ENCODE assay signal across 1 cellular context in genomic region chr17:18721775-18722547, GRCh38.
TF ChIP-seq lines count a peak whose summit lies in the region.
"Not testable (repeated sequence)": the region's sequence is repeated elsewhere in the genome, so short reads cannot be mapped to it uniquely, and the experiment has no call there.

No MANE protein-coding gene starts in this region.

TF ChIP-seq in A549, 52 proteins besides CTCF, POLR2A, EP300 and RAD21:
- not testable (repeated sequence) for TF ChIP-seq FOSL2 (IDR thresholded peaks at IDR 0.05)
- 0 out of 2 replicates have a peak, but pooled peaks have one; percentile 4 for TF ChIP-seq FOSL2 (CRISPR knock-in tag; IDR thresholded peaks at IDR 0.05)
- TF ChIP-seq HOXB13 (CRISPR knock-in tag; IDR thresholded peaks at IDR 0.05; ENCODE audit: low read depth): peak; percentile 88
- TF ChIP-seq JUN (IDR thresholded peaks at IDR 0.05): 0 out of 5 replicates have a peak, but pooled peaks of 1 of the 2 experiments have one; percentile 20
- peak; percentile 99 for TF ChIP-seq MAFK (IDR thresholded peaks at IDR 0.05; ENCODE audit: partially characterized antibody)
- peak; percentile 87; the same call in 1 of the 2 replicates for TF ChIP-seq TFCP2L1 (CRISPR knock-in tag; IDR thresholded peaks at IDR 0.05)
- peak; percentile 85 for TF ChIP-seq HOXB5 (CRISPR knock-in tag; IDR thresholded peaks at IDR 0.05)
